ENCODE assay signal across 32 cellular contexts in genomic region chr22:48639021-48639795, GRCh38.
"Had no signal": no experiment of that assay in that cellular context is flagged by ENCODE, and none has a peak within 500 bp of the region (broad histone marks: within the 10 kb centered on the region; RNA-seq: fewer than 3 reads in every experiment).

No MANE protein-coding gene starts in this region.

- H3K4me3 ChIP-seq: adrenal gland, body of pancreas, colonic mucosa, esophagus squamous epithelium, gastroesophageal sphincter had no signal

- H3K36me3 Mint-ChIP-seq: activated naive CD4-positive, alpha-beta T cell treated with anti-CD3 and anti-CD28 coated beads, Interleukin-2, amount 50 U/mL, for 24 hours; activated naive CD8-positive, alpha-beta T cell treated with anti-CD3 and anti-CD28 coated beads for 36 hours had no signal

- H3K27ac ChIP-seq: adrenal gland, body of pancreas, colonic mucosa, epithelial cell of prostate, esophagus squamous epithelium, gastroesophageal sphincter, WERI-Rb-1 had no signal

- H3K9me3 ChIP-seq: adrenal gland, body of pancreas, colonic mucosa, esophagus squamous epithelium, gastroesophageal sphincter had no signal

- H3K27me3 Mint-ChIP-seq: activated B cell treated with CpG ODN at 0.5 μM for 24 hours; activated CD8-positive, alpha-beta T cell treated with anti-CD3 and anti-CD28 coated beads for 36 hours; activated naive CD4-positive, alpha-beta T cell treated with anti-CD3 and anti-CD28 coated beads, Interleukin-2, amount 50 U/mL, for 24 hours; activated naive CD8-positive, alpha-beta T cell treated with anti-CD3 and anti-CD28 coated beads for 36 hours; activated naive CD8-positive, alpha-beta T cell treated with anti-CD3 and anti-CD28 coated beads, Interleukin-2, amount 50 U/mL, for 24 hours; activated T-helper 17 cell treated with anti-CD3 and anti-CD28 coated beads, Interleukin-2, amount 50 U/mL, for 72 hours had no signal

- H3K4me1 ChIP-seq: adrenal gland, colonic mucosa, esophagus squamous epithelium, gastroesophageal sphincter had no signal

- H3K27me3 ChIP-seq: adrenal gland, body of pancreas, colonic mucosa had no signal

- H3K36me3 ChIP-seq: adrenal gland, colonic mucosa, esophagus squamous epithelium, gastroesophageal sphincter, WERI-Rb-1 had no signal

- ATAC-seq: activated CD4-positive, CD25-positive, alpha-beta regulatory T cell treated with anti-CD3 and anti-CD28 coated beads, Interleukin-2, amount 50 U/mL, for 24 hours; activated CD8-positive, alpha-beta T cell treated with anti-CD3 and anti-CD28 coated beads for 36 hours; activated naive CD8-positive, alpha-beta T cell treated with anti-CD3 and anti-CD28 coated beads, Interleukin-2, amount 50 U/mL, for 24 hours; activated T-cell treated with anti-CD3 and anti-CD28 coated beads, Interleukin-2, amount 50 U/mL, for 4 hours; activated T-helper 17 cell treated with anti-CD3 and anti-CD28 coated beads, Interleukin-2, amount 50 U/mL, for 72 hours; body of pancreas; gastroesophageal sphincter; T-helper 17 cell had no signal

- H3K27ac Mint-ChIP-seq: activated B cell treated with CpG ODN at 0.5 μM for 24 hours; activated CD8-positive, alpha-beta T cell treated with anti-CD3 and anti-CD28 coated beads for 36 hours; activated naive CD4-positive, alpha-beta T cell treated with anti-CD3 and anti-CD28 coated beads, Interleukin-2, amount 50 U/mL, for 24 hours; activated naive CD8-positive, alpha-beta T cell treated with anti-CD3 and anti-CD28 coated beads for 36 hours; activated naive CD8-positive, alpha-beta T cell treated with anti-CD3 and anti-CD28 coated beads, Interleukin-2, amount 50 U/mL, for 24 hours; activated T-helper 17 cell treated with anti-CD3 and anti-CD28 coated beads, Interleukin-2, amount 50 U/mL, for 72 hours; T-helper 17 cell; T-helper 2 cell treated with Interferon-gamma antibody and Interleukin-4, amounts not matched to agents 5 μg/mL and 100 μg/mL, for 36 hours had no signal

- H3K4me1 Mint-ChIP-seq: activated T-helper 17 cell treated with anti-CD3 and anti-CD28 coated beads, Interleukin-2, amount 50 U/mL, for 72 hours had no signal

- H3K9me3 Mint-ChIP-seq: activated B cell treated with CpG ODN at 0.5 μM for 24 hours; activated CD8-positive, alpha-beta T cell treated with anti-CD3 and anti-CD28 coated beads for 36 hours; activated naive CD4-positive, alpha-beta T cell treated with anti-CD3 and anti-CD28 coated beads, Interleukin-2, amount 50 U/mL, for 24 hours; activated naive CD8-positive, alpha-beta T cell treated with anti-CD3 and anti-CD28 coated beads for 36 hours; activated naive CD8-positive, alpha-beta T cell treated with anti-CD3 and anti-CD28 coated beads, Interleukin-2, amount 50 U/mL, for 24 hours; activated T-cell treated with anti-CD3 and anti-CD28 coated beads, Interleukin-2, amount 50 U/mL, for 4 hours; activated T-helper 17 cell treated with anti-CD3 and anti-CD28 coated beads, Interleukin-2, amount 50 U/mL, for 72 hours; T-helper 2 cell treated with Interferon-gamma antibody and Interleukin-4, amounts not matched to agents 5 μg/mL and 100 μg/mL, for 36 hours had no signal

- H3K4me3 Mint-ChIP-seq: activated B cell treated with CpG ODN at 0.5 μM for 24 hours; activated CD8-positive, alpha-beta T cell treated with anti-CD3 and anti-CD28 coated beads for 36 hours; activated naive CD4-positive, alpha-beta T cell treated with anti-CD3 and anti-CD28 coated beads, Interleukin-2, amount 50 U/mL, for 24 hours; activated naive CD8-positive, alpha-beta T cell treated with anti-CD3 and anti-CD28 coated beads for 36 hours; activated naive CD8-positive, alpha-beta T cell treated with anti-CD3 and anti-CD28 coated beads, Interleukin-2, amount 50 U/mL, for 24 hours; activated T-cell treated with anti-CD3 and anti-CD28 coated beads, Interleukin-2, amount 50 U/mL, for 4 hours; activated T-helper 17 cell treated with anti-CD3 and anti-CD28 coated beads, Interleukin-2, amount 50 U/mL, for 72 hours; T-helper 17 cell; T-helper 2 cell treated with Interferon-gamma antibody and Interleukin-4, amounts not matched to agents 5 μg/mL and 100 μg/mL, for 36 hours had no signal

- DNase-seq: activated B cell treated with CpG ODN at 0.5 μM for 24 hours; activated CD4-positive, alpha-beta T cell treated with anti-CD3 and anti-CD28 coated beads for 48 hours; activated CD4-positive, alpha-beta T cell treated with anti-CD3 and anti-CD28 coated beads, Interleukin-2, amount 50 U/mL, for 1 hour; activated CD4-positive, alpha-beta T cell treated with anti-CD3 and anti-CD28 coated beads, Interleukin-2, amount 50 U/mL, for 48 hours; activated CD8-positive, alpha-beta memory T cell treated with anti-CD3 and anti-CD28 coated beads for 24 hours; activated CD8-positive, alpha-beta T cell treated with anti-CD3 and anti-CD28 coated beads for 36 hours; activated effector memory CD4-positive, alpha-beta T cell treated with Interleukin-2 at 50 U/mL for 16 hours; activated gamma-delta T cell treated with Interleukin-2 at 50 U/mL for 16 hours; activated naive CD4-positive, alpha-beta T cell treated with Interleukin-2 at 50 U/mL for 16 hours; activated naive CD8-positive, alpha-beta T cell treated with anti-CD3 and anti-CD28 coated beads for 36 hours; activated naive CD8-positive, alpha-beta T cell treated with anti-CD3 and anti-CD28 coated beads, Interleukin-2, amount 50 U/mL, for 24 hours; activated T-cell treated with anti-CD3 and anti-CD28 coated beads, Interleukin-2, amount 50 U/mL, for 4 hours; adrenal gland; amygdala; aorta; body of pancreas; central memory CD4-positive, alpha-beta T cell; cerebellar nuclear complex; colonic mucosa; effector CD8-positive, alpha-beta T cell; esophagus squamous epithelium; foreskin melanocyte; T-helper 1 cell; T-helper 17 cell; T1000; WERI-Rb-1 had no signal
